10 cellular contexts compared by ENCODE assay signal in genomic region chr12:622420-622819, GRCh38. TPM values are rescaled to one million over a fixed set of nuclear protein-coding genes. Genes with fewer than 3 reads are reported as not detected.
A peak's percentile ranks its signal among the peaks of the same experiment; 100 is the strongest.
DNase-seq lines count a peak whose midpoint lies in the region; ATAC-seq lines count a peak whose summit lies in the region.
"Had no signal": no experiment of that assay in that cellular context is flagged by ENCODE, and none has a peak within 500 bp of the region (broad histone marks: within the 10 kb centered on the region; RNA-seq: fewer than 3 reads in every experiment).

No MANE protein-coding gene starts in this region.

- intact Hi-C loops in right cardiac atrium (cut with DNase I) = no loop called here

- H3K4me1 ChIP-seq in right cardiac atrium (ENCODE audit: control insufficient read depth, insufficient read depth, low read length) = peaks cover 17% of the 10 kb centered on the region

- H3K9me3 ChIP-seq in T-helper 17 cell (ENCODE audit: control insufficient read depth, low read length, poor library complexity, severe bottlenecking) (no peaks in the 10 kb centered on the region), right cardiac atrium (ENCODE audit: control insufficient read depth, low read length) (no peaks in the 10 kb centered on the region)

- H3K36me3 Mint-ChIP-seq in stimulated activated naive CD8-positive, alpha-beta T cell treated with anti-CD3 and anti-CD28 coated beads, Interleukin-15, Interleukin-2, amounts not matched to agents 100 ng/mL and 50 ng/mL, for 24 hours (ENCODE audit: low read depth) = no peaks in the 10 kb centered on the region
- no peaks in the 10 kb centered on the region for H3K36me3 Mint-ChIP-seq in T-helper 17 cell (ENCODE audit: low read depth)

- no peaks in the 10 kb centered on the region for H3K27me3 Mint-ChIP-seq in stimulated activated naive CD8-positive, alpha-beta T cell treated with anti-CD3 and anti-CD28 coated beads, Interleukin-15, Interleukin-2, amounts not matched to agents 100 ng/mL and 50 ng/mL, for 24 hours
- H3K27me3 Mint-ChIP-seq in T-helper 17 cell = no peaks in the 10 kb centered on the region

- no peak overlapping the region for H3K4me3 ChIP-seq in right cardiac atrium (ENCODE audit: low read length)

- no peaks in the 10 kb centered on the region for H3K27me3 ChIP-seq in right cardiac atrium (ENCODE audit: control insufficient read depth, insufficient read depth)

- no peaks in the 10 kb centered on the region for H3K9me3 Mint-ChIP-seq in stimulated activated naive CD8-positive, alpha-beta T cell treated with anti-CD3 and anti-CD28 coated beads, Interleukin-15, Interleukin-2, amounts not matched to agents 100 ng/mL and 50 ng/mL, for 24 hours

- H3K4me3 Mint-ChIP-seq in stimulated activated naive CD8-positive, alpha-beta T cell treated with anti-CD3 and anti-CD28 coated beads, Interleukin-15, Interleukin-2, amounts not matched to agents 100 ng/mL and 50 ng/mL, for 24 hours = peak overlapping the region; percentile 63
- peak overlapping the region; percentile 41 for H3K4me3 Mint-ChIP-seq in T-helper 17 cell

- no peak for ATAC-seq in stimulated activated naive CD8-positive, alpha-beta T cell treated with anti-CD3 and anti-CD28 coated beads, Interleukin-15, Interleukin-2, amounts not matched to agents 100 U/mL and 50 U/mL, for 24 hours
- ATAC-seq in T-helper 17 cell = peak; percentile 74
- ATAC-seq in right cardiac atrium = peak in 1 of 2 donors; percentile 59
- ATAC-seq: left lobe of liver had no signal

- H3K27ac Mint-ChIP-seq in stimulated activated naive CD8-positive, alpha-beta T cell treated with anti-CD3 and anti-CD28 coated beads, Interleukin-15, Interleukin-2, amounts not matched to agents 100 ng/mL and 50 ng/mL, for 24 hours = peak overlapping the region; percentile 92
- peak overlapping the region; percentile 88 for H3K27ac Mint-ChIP-seq in T-helper 17 cell

- H3K4me1 Mint-ChIP-seq in stimulated activated naive CD8-positive, alpha-beta T cell treated with anti-CD3 and anti-CD28 coated beads, Interleukin-15, Interleukin-2, amounts not matched to agents 100 ng/mL and 50 ng/mL, for 24 hours (ENCODE audit: low read depth) = peaks cover 51% of the 10 kb centered on the region
- H3K4me1 Mint-ChIP-seq in T-helper 17 cell = peaks cover 15% of the 10 kb centered on the region

- DNase-seq in stimulated activated naive CD8-positive, alpha-beta T cell treated with anti-CD3 and anti-CD28 coated beads, Interleukin-15, Interleukin-2, amounts not matched to agents 100 U/mL and 50 U/mL, for 24 hours = no peak
- DNase-seq in T-helper 17 cell (no peak), right cardiac atrium (no peak), NCI-H510A (lab: John Stamatoyannopoulos, UW) (no peak), NCI-H748 treated with DMSO at 0.1 percent for 48 hours (lab: John Stamatoyannopoulos, UW) (no peak), DMS53 (lab: John Stamatoyannopoulos, UW) (no peak), GOT3 (lab: John Stamatoyannopoulos, UW) (no peak)

- WGBS in right cardiac atrium = 45% methylated on average over 3 of the region's 3 CpGs

- peak overlapping the region; percentile 28 for H3K27ac ChIP-seq in right cardiac atrium (ENCODE audit: low read length)

RNA-seq across cellular contexts. Expression of gene NINJ2, which starts 40.8 kb away (rescaled TPM):
- 1 to 10 TPM; 6.1 to 6.3 TPM for total RNA-seq in T-helper 17 cell
- 1 to 10 TPM; 3.6 to 7.4 (median 5.5) TPM for total RNA-seq in right cardiac atrium
- polyA plus RNA-seq in right cardiac atrium = 5.9 TPM
- total RNA-seq: LHCN-M2 had no signal
